Comparison of ENCODE assay signal across 23 cellular contexts in the genomic region with DNA sequence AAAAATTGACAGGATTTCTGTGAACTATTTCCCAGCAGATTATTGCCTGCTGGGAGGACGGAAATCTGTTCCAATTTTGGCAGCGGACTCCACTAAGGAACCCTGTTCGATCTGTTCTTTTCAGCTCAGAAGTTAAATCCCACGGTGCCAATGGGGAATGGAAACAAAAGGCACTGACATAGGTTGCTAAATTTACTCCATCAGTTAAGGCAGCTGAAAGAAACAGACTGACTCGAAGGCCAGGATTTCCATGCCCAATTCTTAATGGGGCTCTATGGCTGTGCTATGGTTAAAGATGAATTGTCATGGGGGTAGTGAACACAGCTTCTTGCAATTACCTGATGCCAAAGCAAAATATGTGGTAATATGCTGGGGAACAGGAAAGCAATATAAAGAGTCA.
DNase-seq lines count a peak whose midpoint lies in the region; ATAC-seq, FAIRE-seq and TF ChIP-seq lines count a peak whose summit lies in the region.
"Had no signal": no experiment of that assay in that cellular context is flagged by ENCODE, and none has a peak within 500 bp of the region (broad histone marks: within the 10 kb centered on the region; RNA-seq: fewer than 3 reads in every experiment).

No MANE protein-coding gene starts in this region.

- no peak overlapping the region for H3K4me3 Mint-ChIP-seq in T-helper 2 cell treated with Interferon-gamma antibody and Interleukin-4, amounts not matched to agents 5 μg/mL and 100 μg/mL, for 36 hours
- H3K4me3 Mint-ChIP-seq: B cell; CD4-positive, alpha-beta T cell; CD8-positive, alpha-beta T cell had no signal

- no peak overlapping the region for H3K4me3 ChIP-seq in K562
- H3K4me3 ChIP-seq: A549; BLaER1 treated with 17β-estradiol and CSF1 and Interleukin-3, amounts not matched to agents 10 nM and 100 nM had no signal

- H3K4me1 ChIP-seq in K562 (replicated peaks in 1 of 2; ENCODE audit: control insufficient read depth in 2 of 2, insufficient read depth in 2 of 2, low read length in 2 of 2): no peaks in the 10 kb centered on the region
- H3K4me1 ChIP-seq: A549; BLaER1 treated with 17β-estradiol and CSF1 and Interleukin-3, amounts not matched to agents 10 nM and 100 nM; Caco-2 had no signal

- in situ Hi-C loops in K562 (cut with MboI): no loop called here

- H3K9me1 ChIP-seq in K562 (ENCODE audit: control insufficient read depth, insufficient read depth, low read length): no peaks in the 10 kb centered on the region

- no peaks in the 10 kb centered on the region for H4K20me1 ChIP-seq in K562 (replicated peaks; ENCODE audit: control insufficient read depth, insufficient read depth, low read length)
- H4K20me1 ChIP-seq: BLaER1 treated with 17β-estradiol and CSF1 and Interleukin-3, amounts not matched to agents 10 nM and 100 nM had no signal

- ATAC-seq in left ventricle myocardium superior: peak; percentile 66
- ATAC-seq in K562: no peak
- ATAC-seq: A549; CD8-positive, alpha-beta T cell had no signal

- H3K27me3 Mint-ChIP-seq in T-helper 2 cell treated with Interferon-gamma antibody and Interleukin-4, amounts not matched to agents 5 μg/mL and 100 μg/mL, for 36 hours (ENCODE audit: low read depth): no peaks in the 10 kb centered on the region
- H3K27me3 Mint-ChIP-seq: B cell; CD4-positive, alpha-beta T cell had no signal

- H3K27ac Mint-ChIP-seq in T-helper 2 cell treated with Interferon-gamma antibody and Interleukin-4, amounts not matched to agents 5 μg/mL and 100 μg/mL, for 36 hours: no peak overlapping the region
- H3K27ac Mint-ChIP-seq: B cell; CD4-positive, alpha-beta T cell; CD8-positive, alpha-beta T cell had no signal

- H3K36me3 Mint-ChIP-seq in T-helper 2 cell treated with Interferon-gamma antibody and Interleukin-4, amounts not matched to agents 5 μg/mL and 100 μg/mL, for 36 hours (ENCODE audit: low read depth): no peaks in the 10 kb centered on the region
- H3K36me3 Mint-ChIP-seq: CD8-positive, alpha-beta T cell had no signal

- H3K79me2 ChIP-seq in K562 (ENCODE audit: control insufficient read depth, insufficient read depth, low read length): no peaks in the 10 kb centered on the region

- no peaks in the 10 kb centered on the region for H3K27me3 ChIP-seq in K562 (ENCODE audit: control insufficient read depth in 2 of 2, insufficient read depth in 2 of 2, low read length in 2 of 2)
- H3K27me3 ChIP-seq: BLaER1 treated with 17β-estradiol and CSF1 and Interleukin-3, amounts not matched to agents 10 nM and 100 nM had no signal

- no TSS peak for BruUV-seq in K562 (replicated peaks; lab: Mats Ljungman, UMichigan)

- intact Hi-C loops in left ventricle myocardium superior (cut with micrococcal nuclease): no loop called here
- intact Hi-C loops in cardiac septum (cut with DNase I): no loop called here
- intact Hi-C loops in K562 (cut with micrococcal nuclease): no loop called here

- no peak overlapping the region for H3K9ac ChIP-seq in K562 (ENCODE audit: insufficient read depth in 1 of 2, low read depth in 2 of 2, low read length in 2 of 2)
- H3K9ac ChIP-seq: BLaER1 treated with 17β-estradiol and CSF1 and Interleukin-3, amounts not matched to agents 10 nM and 100 nM had no signal

- H3K4me2 ChIP-seq in K562 (ENCODE audit: insufficient read depth, low read length): no peak overlapping the region
- H3K4me2 ChIP-seq: A549; BLaER1 treated with 17β-estradiol and CSF1 and Interleukin-3, amounts not matched to agents 10 nM and 100 nM had no signal

- no peak for TF ChIP-seq RAD21 in K562 (CRISPR knock-in tag; conservative IDR thresholded peaks at IDR 0.05 in 1 of 2, IDR thresholded peaks at IDR 0.05 in 1 of 2)

- 74% methylated on average over 5 of the region's 5 CpGs for WGBS in K562 (ENCODE audit: insufficient coverage, low coverage, missing lambda C conversion rate)

- no peaks in the 10 kb centered on the region for H3K4me1 Mint-ChIP-seq in T-helper 2 cell treated with Interferon-gamma antibody and Interleukin-4, amounts not matched to agents 5 μg/mL and 100 μg/mL, for 36 hours (ENCODE audit: low read depth)
- H3K4me1 Mint-ChIP-seq: B cell had no signal

- no peak for TF ChIP-seq POLR2A in K562 (conservative IDR thresholded peaks at IDR 0.05)

- FAIRE-seq in K562 (lab: Jason Lieb, UNC): no peak
- FAIRE-seq: A549, D721Med, G401.6, GM12891, GM19239 had no signal

- peak overlapping the region; percentile 40; the same call in 1 of the 2 replicates for H2AFZ ChIP-seq in K562 (ENCODE audit: low read depth, low read length)

- H3K27ac ChIP-seq in K562 (ENCODE audit: extremely low read depth, low read depth, low read length): no peak overlapping the region
- H3K27ac ChIP-seq: 22Rv1; A549; BLaER1 treated with 17β-estradiol and CSF1 and Interleukin-3, amounts not matched to agents 10 nM and 100 nM; C4-2B had no signal

- POLR2A ChIA-PET in K562 (lab: Yijun Ruan, JAX): interaction anchor here (1.1 kb wide), 1 partner anchor 8 kb away, joined by 4 read pairs; no protein-coding TSS in a partner anchor

- no peak for TF ChIP-seq CTCF in K562 (IDR thresholded peaks at IDR 0.05 in 2 of 3, conservative IDR thresholded peaks at IDR 0.05 in 1 of 3; ENCODE audit: insufficient read depth in 2 of 3, low read depth in 1 of 3, low read length in 3 of 3)

- H3K9me3 ChIP-seq in K562 (replicated peaks; ENCODE audit: control insufficient read depth, insufficient read depth, low read depth, low read length): no peaks in the 10 kb centered on the region
- H3K9me3 ChIP-seq: A549; BLaER1 treated with 17β-estradiol and CSF1 and Interleukin-3, amounts not matched to agents 10 nM and 100 nM; Caco-2 had no signal

- no peaks in the 10 kb centered on the region for H3K36me3 ChIP-seq in K562 (ENCODE audit: control insufficient read depth, insufficient read depth, low read length)
- H3K36me3 ChIP-seq: BLaER1 treated with 17β-estradiol and CSF1 and Interleukin-3, amounts not matched to agents 10 nM and 100 nM had no signal

- CTCF ChIA-PET in K562 (lab: Yijun Ruan, JAX; ENCODE audit: low intra/inter-chr PET ratio): no interaction called here

- H3K9me3 Mint-ChIP-seq in T-helper 2 cell treated with Interferon-gamma antibody and Interleukin-4, amounts not matched to agents 5 μg/mL and 100 μg/mL, for 36 hours: no peaks in the 10 kb centered on the region
- H3K9me3 Mint-ChIP-seq: CD4-positive, alpha-beta T cell; CD8-positive, alpha-beta T cell had no signal

- DNase-seq in left ventricle myocardium superior: no peak
- no peak for DNase-seq in cardiac septum (ENCODE audit: low spot score)
- no peak for DNase-seq in K562 (ENCODE audit: extremely low read depth in 1 of 4, low spot score in 3 of 4)
- peak; percentile 5 for DNase-seq in myocyte (ENCODE audit: low read depth)
- no peak for DNase-seq in activated T-cell treated with anti-CD3 and anti-CD28 coated beads, Interleukin-2, amount 50 U/mL, for 1 hour
- no peak for DNase-seq in T-helper 2 cell treated with Interferon-gamma antibody and Interleukin-4, amounts not matched to agents 5 μg/mL and 100 μg/mL, for 36 hours (ENCODE audit: low spot score)
- no peak for DNase-seq in NCI-H774 (lab: John Stamatoyannopoulos, UW)
- DNase-seq: ACHN; Caco-2; Calu3; CD4-positive, alpha-beta T cell; CD8-positive, alpha-beta T cell; DMS79 treated with DMSO at 0.1 percent for 48 hours; GF-D8 had no signal

- no peak for TF ChIP-seq EP300 in K562 (IDR thresholded peaks at IDR 0.05; ENCODE audit: low read length)

TF ChIP-seq in K562, 482 proteins besides CTCF, POLR2A, EP300 and RAD21 (continues in another document):
- no peak for TF ChIP-seq RBM25 (IDR thresholded peaks at IDR 0.05; ENCODE audit: low read depth, low read length, severe bottlenecking)
- no peak for TF ChIP-seq SPI1 (IDR thresholded peaks at IDR 0.05; ENCODE audit: borderline replicate concordance, low read depth, low read length)
- no peak for TF ChIP-seq BRD4 (IDR thresholded peaks at IDR 0.05)
- TF ChIP-seq PHF20 (IDR thresholded peaks at IDR 0.05; ENCODE audit: partially characterized antibody): no peak
- TF ChIP-seq, protein P1, sequence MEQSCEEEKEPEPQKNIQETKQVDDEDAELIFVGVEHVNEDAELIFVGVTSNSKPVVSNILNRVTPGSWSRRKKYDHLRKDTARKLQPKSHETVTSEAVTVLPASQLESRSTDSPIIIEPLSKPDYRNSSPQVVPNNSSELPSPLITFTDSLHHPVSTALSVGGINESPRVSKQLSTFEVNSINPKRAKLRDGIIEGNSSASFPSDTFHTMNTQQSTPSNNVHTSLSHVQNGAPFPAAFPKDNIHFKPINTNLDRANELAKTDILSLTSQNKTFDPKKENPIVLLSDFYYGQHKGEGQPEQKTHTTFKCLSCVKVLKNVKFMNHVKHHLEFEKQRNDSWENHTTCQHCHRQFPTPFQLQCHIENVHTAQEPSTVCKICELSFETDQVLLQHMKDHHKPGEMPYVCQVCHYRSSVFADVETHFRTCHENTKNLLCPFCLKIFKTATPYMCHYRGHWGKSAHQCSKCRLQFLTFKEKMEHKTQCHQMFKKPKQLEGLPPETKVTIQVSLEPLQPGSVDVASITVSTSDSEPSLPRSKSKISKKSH (CRISPR knock-in tag; IDR thresholded peaks at IDR 0.05): no peak
- no peak for TF ChIP-seq TAF9B (IDR thresholded peaks at IDR 0.05; ENCODE audit: partially characterized antibody)
- no peak for TF ChIP-seq POLR3A (IDR thresholded peaks at IDR 0.05; ENCODE audit: borderline replicate concordance, extremely low read depth, insufficient read depth, insufficient read length)
- no peak for TF ChIP-seq HOXB6 (CRISPR knock-in tag; IDR thresholded peaks at IDR 0.05; ENCODE audit: borderline replicate concordance)
- no peak for TF ChIP-seq ARNT (IDR thresholded peaks at IDR 0.05)
- TF ChIP-seq, protein P2, sequence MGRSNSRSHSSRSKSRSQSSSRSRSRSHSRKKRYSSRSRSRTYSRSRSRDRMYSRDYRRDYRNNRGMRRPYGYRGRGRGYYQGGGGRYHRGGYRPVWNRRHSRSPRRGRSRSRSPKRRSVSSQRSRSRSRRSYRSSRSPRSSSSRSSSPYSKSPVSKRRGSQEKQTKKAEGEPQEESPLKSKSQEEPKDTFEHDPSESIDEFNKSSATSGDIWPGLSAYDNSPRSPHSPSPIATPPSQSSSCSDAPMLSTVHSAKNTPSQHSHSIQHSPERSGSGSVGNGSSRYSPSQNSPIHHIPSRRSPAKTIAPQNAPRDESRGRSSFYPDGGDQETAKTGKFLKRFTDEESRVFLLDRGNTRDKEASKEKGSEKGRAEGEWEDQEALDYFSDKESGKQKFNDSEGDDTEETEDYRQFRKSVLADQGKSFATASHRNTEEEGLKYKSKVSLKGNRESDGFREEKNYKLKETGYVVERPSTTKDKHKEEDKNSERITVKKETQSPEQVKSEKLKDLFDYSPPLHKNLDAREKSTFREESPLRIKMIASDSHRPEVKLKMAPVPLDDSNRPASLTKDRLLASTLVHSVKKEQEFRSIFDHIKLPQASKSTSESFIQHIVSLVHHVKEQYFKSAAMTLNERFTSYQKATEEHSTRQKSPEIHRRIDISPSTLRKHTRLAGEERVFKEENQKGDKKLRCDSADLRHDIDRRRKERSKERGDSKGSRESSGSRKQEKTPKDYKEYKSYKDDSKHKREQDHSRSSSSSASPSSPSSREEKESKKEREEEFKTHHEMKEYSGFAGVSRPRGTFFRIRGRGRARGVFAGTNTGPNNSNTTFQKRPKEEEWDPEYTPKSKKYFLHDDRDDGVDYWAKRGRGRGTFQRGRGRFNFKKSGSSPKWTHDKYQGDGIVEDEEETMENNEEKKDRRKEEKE (IDR thresholded peaks at IDR 0.05; ENCODE audit: borderline replicate concordance in 1 of 2, control insufficient read depth in 1 of 2, low read depth in 2 of 2, low read length in 1 of 2): no peak
